In the genomic region with DNA sequence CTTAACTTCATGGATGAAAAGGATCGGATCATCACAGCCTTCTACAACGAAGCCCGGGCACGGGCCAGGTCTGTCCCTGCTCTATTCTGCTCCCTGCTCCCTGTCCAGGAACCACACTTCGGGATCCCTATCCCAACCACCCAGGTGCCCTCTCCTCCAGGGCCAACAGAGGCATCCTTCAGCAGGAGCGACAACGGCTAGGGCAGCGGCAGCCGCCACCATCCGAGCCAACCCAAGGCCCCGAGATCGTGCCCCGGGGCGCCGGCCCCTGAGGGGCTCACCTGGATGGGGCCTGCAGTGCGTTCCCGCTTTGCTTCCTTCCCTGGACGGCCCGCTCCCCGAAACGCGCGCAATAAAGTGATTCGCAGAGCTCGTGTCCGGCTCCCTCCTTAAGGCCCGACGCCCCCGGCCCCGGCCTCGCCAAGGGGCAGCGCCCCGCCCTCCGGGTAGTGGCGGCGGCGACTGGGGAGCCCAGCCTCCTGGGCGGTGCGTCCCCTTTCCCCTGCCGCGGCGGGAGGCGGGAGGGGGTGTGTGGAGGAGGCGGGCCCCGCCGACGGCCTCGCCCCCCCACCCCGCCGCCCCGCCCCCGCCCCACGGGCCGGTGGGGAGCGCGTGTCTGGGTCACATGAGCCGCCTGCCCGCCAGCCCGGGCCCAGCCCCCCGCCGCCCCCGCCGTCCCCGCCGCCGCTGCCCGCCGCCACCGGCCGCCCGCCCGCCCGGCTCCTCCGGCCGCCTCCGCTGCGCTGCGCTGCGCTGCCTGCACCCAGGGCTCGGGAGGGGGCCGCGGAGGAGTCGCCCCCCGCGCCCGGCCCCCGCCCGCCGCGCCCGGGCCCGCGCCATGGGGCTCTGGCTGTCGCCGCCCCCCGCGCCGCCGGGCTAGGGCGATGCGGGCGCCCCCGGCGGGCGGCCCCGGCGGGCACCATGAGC, we compare ENCODE assay signal across 8 cellular contexts. TPM values are rescaled to one million over a fixed set of nuclear protein-coding genes. Genes with fewer than 3 reads are reported as not detected.
DNase-seq lines count a peak whose midpoint lies in the region; ATAC-seq and TF ChIP-seq lines count a peak whose summit lies in the region.

A gene with protein sequence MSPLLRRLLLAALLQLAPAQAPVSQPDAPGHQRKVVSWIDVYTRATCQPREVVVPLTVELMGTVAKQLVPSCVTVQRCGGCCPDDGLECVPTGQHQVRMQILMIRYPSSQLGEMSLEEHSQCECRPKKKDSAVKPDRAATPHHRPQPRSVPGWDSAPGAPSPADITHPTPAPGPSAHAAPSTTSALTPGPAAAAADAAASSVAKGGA (plus strand): TSS at position 672 of the 927 bp plus-strand sequence. CDS start 250 bp downstream, at position 922.

- ATAC-seq in HG03280 (IDR thresholded peaks at IDR 0.05; ENCODE audit: unreplicated experiment): peak; percentile 34
- ATAC-seq in HG03469 (IDR thresholded peaks at IDR 0.05; ENCODE audit: unreplicated experiment): no peak
- ATAC-seq in GM18517 (IDR thresholded peaks at IDR 0.05; ENCODE audit: unreplicated experiment): no peak

- H3K27me3 ChIP-seq in trophoblast cell (ENCODE audit: insufficient read depth, low read length): no peaks in the 10 kb centered on the region

- no peak within 1 kb of the TSS for H2BK12ac ChIP-seq in trophoblast cell (ENCODE audit: low read length)

- no CpG with 5 or more reads among the region's 107 CpGs for WGBS in trophoblast cell (ENCODE audit: extremely low coverage, insufficient coverage, insufficient read length)

- H3K4me3 ChIP-seq in GM12875 (ENCODE audit: low read depth, low read length) (peak within 1 kb of the TSS; percentile 65), SK-N-MC (peak within 1 kb of the TSS; percentile 83), trophoblast cell (ENCODE audit: low read depth, low read length) (peak within 1 kb of the TSS; percentile 81)

- H3K14ac ChIP-seq in trophoblast cell (ENCODE audit: low read length): peak within 1 kb of the TSS; percentile 81

- H3K9ac ChIP-seq in SK-N-MC (ENCODE audit: insufficient read length) (peak within 1 kb of the TSS; percentile 68), trophoblast cell (ENCODE audit: low read length) (peak within 1 kb of the TSS; percentile 35)

- H3K79me2 ChIP-seq in trophoblast cell (ENCODE audit: control insufficient read depth, insufficient read depth, low read length, poor library complexity): peaks cover 10% of the 10 kb centered on the region

- H2AFZ ChIP-seq in trophoblast cell (ENCODE audit: insufficient read depth, low read length, poor library complexity): peak within 1 kb of the TSS; percentile 62

- peak within 1 kb of the TSS; percentile 79 for H3K4me2 ChIP-seq in trophoblast cell (ENCODE audit: low read length)

- no peak within 1 kb of the TSS for H3K23ac ChIP-seq in trophoblast cell (ENCODE audit: low read length)

- peaks cover 4 to 7% of the 10 kb centered on the region in 2 experiments for H3K4me1 ChIP-seq in trophoblast cell (ENCODE audit: control insufficient read depth in 1 of 2, insufficient read depth in 2 of 2, low read length in 2 of 2)

- intact Hi-C loops in cardiac septum (cut with DNase I): loop anchor here (5.0 kb wide), 1 partner anchor 47 kb away; the partner anchor contains the start of gene STIP1

- H4K8ac ChIP-seq in trophoblast cell (ENCODE audit: low read depth, low read length): peak within 1 kb of the TSS; percentile 72

- H2BK120ac ChIP-seq in trophoblast cell (ENCODE audit: insufficient read depth, low read length, poor library complexity): peak within 1 kb of the TSS; percentile 27

- H4K91ac ChIP-seq in trophoblast cell (ENCODE audit: low read depth, low read length): peak within 1 kb of the TSS; percentile 85

- peak within 1 kb of the TSS; percentile 52 for H2AK5ac ChIP-seq in trophoblast cell (ENCODE audit: low read length)

- H3K4ac ChIP-seq in trophoblast cell (ENCODE audit: low read depth, low read length): peak within 1 kb of the TSS; percentile 53

- peak within 1 kb of the TSS; percentile 33 for H2BK5ac ChIP-seq in trophoblast cell (ENCODE audit: low read depth, low read length, poor library complexity)

- no peak for TF ChIP-seq CTCF in GM12875 (IDR thresholded peaks at IDR 0.05; ENCODE audit: borderline replicate concordance, insufficient read depth, low read depth, low read length)

- H3K9me3 ChIP-seq in SK-N-MC (ENCODE audit: low read depth, low read length) (no peaks in the 10 kb centered on the region), trophoblast cell (ENCODE audit: insufficient read depth, low read depth, low read length) (no peaks in the 10 kb centered on the region)

- no peak for DNase-seq in SK-N-MC (ENCODE audit: low read depth, low spot score)
- DNase-seq in activated naive CD8-positive, alpha-beta T cell treated with anti-CD3 and anti-CD28 coated beads, Interleukin-2, amount 50 U/mL, for 16 hours (ENCODE audit: low read depth, low spot score): peak; percentile 34
- peak; percentile 88 for DNase-seq in cardiac septum (ENCODE audit: low spot score)
- peak in 1 of 2 donors; percentile 74 for DNase-seq in trophoblast cell

- H4K12ac ChIP-seq in trophoblast cell (ENCODE audit: low read depth, low read length): peak within 1 kb of the TSS; percentile 60

- peaks cover 11% of the 10 kb centered on the region for H3K79me1 ChIP-seq in trophoblast cell (ENCODE audit: low read length)

- peak within 1 kb of the TSS; percentile 73 for H3K18ac ChIP-seq in trophoblast cell (ENCODE audit: low read length)

- H3K36me3 ChIP-seq in SK-N-MC (ENCODE audit: insufficient read depth, low read length) (peaks cover 5% of the 10 kb centered on the region; the same call in 1 of the 2 replicates), trophoblast cell (ENCODE audit: control insufficient read depth in 1 of 2, insufficient read depth in 2 of 2, low read length in 2 of 2) (peaks cover 20 to 26% of the 10 kb centered on the region in 2 experiments)

- H3K27ac ChIP-seq in SK-N-MC (no peak within 1 kb of the TSS; the same call in 1 of the 2 replicates), trophoblast cell (ENCODE audit: low read depth, low read length) (peak within 1 kb of the TSS; percentile 33)

RNA-seq across cellular contexts. Expression of the gene that starts here (rescaled TPM):
- 261 TPM for total RNA-seq in cardiac septum
- 76.2 and 77.7 TPM in 2 replicates for polyA plus RNA-seq in trophoblast cell (2013)
